In the genomic region with DNA sequence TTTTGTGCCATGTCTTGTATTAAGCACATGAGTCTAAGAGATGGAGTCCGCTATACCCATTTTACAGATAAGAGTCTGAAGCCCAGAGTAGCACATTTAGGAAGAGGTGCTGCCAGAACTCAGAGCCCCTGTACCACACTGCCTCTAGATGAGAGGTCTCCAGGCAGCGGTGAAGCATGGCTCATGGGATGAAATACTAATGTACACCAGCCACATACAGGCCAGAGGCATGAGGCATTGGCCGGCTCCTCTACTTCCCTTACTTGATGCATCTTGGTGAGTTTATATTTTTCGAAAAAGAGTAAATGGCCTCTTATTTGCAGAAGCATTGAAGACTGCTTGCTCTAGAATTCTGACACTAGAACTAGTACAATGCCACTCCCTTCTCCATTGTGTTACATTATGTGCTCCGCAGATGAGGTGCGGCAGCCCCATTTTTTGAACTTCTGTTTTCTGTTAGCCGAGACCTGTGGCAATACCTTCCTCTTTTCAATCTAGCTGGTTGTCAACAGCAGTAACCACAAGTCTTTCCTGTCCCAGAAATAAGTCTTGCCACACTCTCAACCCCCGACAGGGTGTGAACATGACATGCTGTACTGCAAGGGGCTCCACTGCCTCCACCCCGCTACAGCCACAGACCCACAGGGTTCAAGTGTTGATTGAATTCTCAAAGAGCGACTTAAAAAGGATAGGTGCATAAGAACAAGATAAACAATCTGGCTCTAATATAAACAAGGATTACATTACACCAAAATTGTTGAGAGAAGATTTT, we compare ENCODE assay signal across 8 cellular contexts.
DNase-seq lines count a peak whose midpoint lies in the region; ATAC-seq, FAIRE-seq and TF ChIP-seq lines count a peak whose summit lies in the region.

No MANE protein-coding gene starts in this region.

- H3K9me3 Mint-ChIP-seq in activated B cell treated with CpG ODN at 0.5 μM for 24 hours = no peaks in the 10 kb centered on the region

- H3K4me3 ChIP-seq in dorsolateral prefrontal cortex = peak overlapping the region in 48 of 59 donors; percentile 55 to 85 (median 73)

- CTCF ChIA-PET in activated B cell treated with CpG ODN at 0.5 μM for 24 hours (lab: Charles Lee) = interaction anchor here (0.8 to 5.6 kb wide), 9 partner anchors 8 to 107 kb away, joined by 3 to 44 read pairs (median 5); no protein-coding TSS in a partner anchor

- intact Hi-C loops in activated B cell treated with CpG ODN at 0.5 μM for 24 hours (cut with micrococcal nuclease) = loop anchor here (1.0 to 10.0 kb wide), 7 partner anchors 9 to 1032 kb away; partner anchors contain the start of genes CDC123 and NUDT5
- intact Hi-C loops in dorsolateral prefrontal cortex (cut with DNase I) = loop anchor here in 1 of 2 donors (5.0 kb wide), 1 partner anchor 174 kb away; no protein-coding TSS in a partner anchor
- intact Hi-C loops in sciatic nerve (cut with DNase I) = no loop called here

- H3K27ac Mint-ChIP-seq in activated B cell treated with CpG ODN at 0.5 μM for 24 hours = peak overlapping the region; percentile 99

- no peak for FAIRE-seq in urothelium cell line (lab: Jason Lieb, UNC)

- POLR2A ChIA-PET in activated B cell treated with CpG ODN at 0.5 μM for 24 hours (lab: Charles Lee) = interaction anchor here (0.5 to 5.6 kb wide), 13 partner anchors 8 to 599 kb away, joined by 3 to 151 read pairs (median 5); no protein-coding TSS in a partner anchor

- no peaks in the 10 kb centered on the region for H3K27me3 Mint-ChIP-seq in activated B cell treated with CpG ODN at 0.5 μM for 24 hours

- H3K4me3 Mint-ChIP-seq in activated B cell treated with CpG ODN at 0.5 μM for 24 hours = no peak overlapping the region

- peaks cover 22% of the 10 kb centered on the region for H3K36me3 Mint-ChIP-seq in activated B cell treated with CpG ODN at 0.5 μM for 24 hours (ENCODE audit: low read depth)

- H3K4me1 Mint-ChIP-seq in activated B cell treated with CpG ODN at 0.5 μM for 24 hours = peaks cover 78% of the 10 kb centered on the region

- peak overlapping the region in 55 of 59 donors; percentile 6 to 95 (median 83) for H3K27ac ChIP-seq in dorsolateral prefrontal cortex

- DNase-seq in GM19240 (ENCODE audit: insufficient read length, low spot score) = peak; percentile 51
- DNase-seq in activated B cell treated with CpG ODN at 0.5 μM for 24 hours = no peak
- peak in 1 of 10 donors; percentile 49 for DNase-seq in dorsolateral prefrontal cortex
- DNase-seq in sciatic nerve (ENCODE audit: low spot score) = no peak
- no peak for DNase-seq in NCI-H1105 (lab: John Stamatoyannopoulos, UW)
- DNase-seq in urothelium cell line (ENCODE audit: low spot score) = no peak
- no peak for DNase-seq in A172 (ENCODE audit: low spot score)

- peaks cover 0 to 41% (median 0%) of the 10 kb centered on the region in 45 donors for H3K27me3 ChIP-seq in dorsolateral prefrontal cortex

- ATAC-seq in HG03175 (IDR thresholded peaks at IDR 0.05; ENCODE audit: unreplicated experiment) (peak; percentile 73), activated B cell treated with CpG ODN at 0.5 μM for 24 hours (ENCODE audit: low read depth) (peak; percentile 59), sciatic nerve (peak; percentile 25)

- TF ChIP-seq CTCF in activated B cell treated with CpG ODN at 0.5 μM for 24 hours (IDR thresholded peaks at IDR 0.05) (no peak), dorsolateral prefrontal cortex (IDR thresholded peaks at IDR 0.05 in 54 of 56, conservative IDR thresholded peaks at IDR 0.05 in 2 of 56; ENCODE audit: low read depth in 1 of 56, partially characterized antibody in 56 of 56) (no peak)
